Comparison of ENCODE assay signal across 1 cellular context in genomic region chr3:7447197-7447769, GRCh38.
TF ChIP-seq lines count a peak whose summit lies in the region.

No MANE protein-coding gene starts in this region.

TF ChIP-seq in GM12878, 131 proteins besides CTCF, POLR2A, EP300 and RAD21 (continued from another document):
- 0 out of 2 replicates have a peak, but pooled peaks have one; percentile 20 for TF ChIP-seq MLLT1 (IDR thresholded peaks at IDR 0.05)
- no peak for TF ChIP-seq PAX8 (IDR thresholded peaks at IDR 0.05)
- TF ChIP-seq ATF7 (IDR thresholded peaks at IDR 0.05; ENCODE audit: low read depth) = peak; percentile 52; the same call in 1 of the 2 replicates
- peak; percentile 57; the same call in 1 of the 2 replicates for TF ChIP-seq NFIC (IDR thresholded peaks at IDR 0.05; ENCODE audit: low read depth, low read length)
- no peak for TF ChIP-seq TCF7 (IDR thresholded peaks at IDR 0.05; ENCODE audit: borderline replicate concordance)
- peak; percentile 59 for TF ChIP-seq IKZF1 (conservative IDR thresholded peaks at IDR 0.05)
- TF ChIP-seq SPI1 (IDR thresholded peaks at IDR 0.05; ENCODE audit: borderline replicate concordance, insufficient read depth, low read depth, low read length) = peak; percentile 94
- TF ChIP-seq HDAC6 (IDR thresholded peaks at IDR 0.05; ENCODE audit: unreplicated experiment) = no peak
- no peak for TF ChIP-seq IRF3 (IDR thresholded peaks at IDR 0.05)
- no peak for TF ChIP-seq EZH2 (IDR thresholded peaks at IDR 0.05; ENCODE audit: borderline replicate concordance, control insufficient read depth, low read depth, low read length)
- TF ChIP-seq SMAD5 (IDR thresholded peaks at IDR 0.05; ENCODE audit: low read depth) = no peak
- TF ChIP-seq RFX5 (IDR thresholded peaks at IDR 0.05; ENCODE audit: low read depth, low read length) = no peak
- peak; percentile 75 to 85 for TF ChIP-seq IKZF2 (IDR thresholded peaks at IDR 0.05)
- TF ChIP-seq NBN (IDR thresholded peaks at IDR 0.05) = peak; percentile 56; the same call in 1 of the 2 replicates
- 0 out of 2 replicates have a peak, but pooled peaks have one; percentile 27 for TF ChIP-seq CHD2 (IDR thresholded peaks at IDR 0.05; ENCODE audit: borderline replicate concordance, low read depth, low read length)
- TF ChIP-seq HDGF (IDR thresholded peaks at IDR 0.05) = no peak
- no peak for TF ChIP-seq PBX3 (IDR thresholded peaks at IDR 0.05; ENCODE audit: insufficient replicate concordance, low read depth, low read length)
- TF ChIP-seq SREBF2 (IDR thresholded peaks at IDR 0.05; ENCODE audit: low read length) = no peak
- peak; percentile 67 for TF ChIP-seq EED (IDR thresholded peaks at IDR 0.05; ENCODE audit: low read depth)
- peak; percentile 92; the same call in 1 of the 2 replicates for TF ChIP-seq ZNF217 (IDR thresholded peaks at IDR 0.05)
- no peak for TF ChIP-seq TCF12 (IDR thresholded peaks at IDR 0.05; ENCODE audit: low read depth, low read length)
- 0 out of 2 replicates have a peak, but pooled peaks have one; percentile 16 for TF ChIP-seq YY1 (IDR thresholded peaks at IDR 0.05; ENCODE audit: low read depth, low read length)
- no peak for TF ChIP-seq BACH1 (IDR thresholded peaks at IDR 0.05; ENCODE audit: borderline replicate concordance)
- peak; percentile 38; the same call in 1 of the 2 replicates for TF ChIP-seq CREM (IDR thresholded peaks at IDR 0.05; ENCODE audit: low read depth)
- no peak for TF ChIP-seq CHD1 (IDR thresholded peaks at IDR 0.05; ENCODE audit: low read depth, low read length)
- peak; percentile 80 for TF ChIP-seq DPF2 (IDR thresholded peaks at IDR 0.05)
- peak; percentile 87 for TF ChIP-seq BCL11A (IDR thresholded peaks at IDR 0.05; ENCODE audit: low read depth, low read length)
- no peak for TF ChIP-seq POLR2AphosphoS2 (IDR thresholded peaks at IDR 0.05; ENCODE audit: low read depth, low read length)
- TF ChIP-seq RAD51 (IDR thresholded peaks at IDR 0.05) = peak; percentile 55
- no peak for TF ChIP-seq ZBTB4 (CRISPR knock-in tag; IDR thresholded peaks at IDR 0.05)
- TF ChIP-seq POLR2AphosphoS5 (IDR thresholded peaks at IDR 0.05; ENCODE audit: low read length) = no peak
- peak; percentile 86 for TF ChIP-seq CBX5 (IDR thresholded peaks at IDR 0.05; ENCODE audit: low read depth)
- no peak for TF ChIP-seq MYB (IDR thresholded peaks at IDR 0.05; ENCODE audit: borderline replicate concordance, low read depth, low read length)
- no peak for TF ChIP-seq GATAD2B (conservative IDR thresholded peaks at IDR 0.05; ENCODE audit: low read depth)
- peak; percentile 62; the same call in 1 of the 2 replicates for TF ChIP-seq BMI1 (IDR thresholded peaks at IDR 0.05; ENCODE audit: borderline replicate concordance)
- TF ChIP-seq IRF4 (IDR thresholded peaks at IDR 0.05; ENCODE audit: low read depth, low read length) = peak; percentile 71; the same call in 1 of the 2 replicates
- TF ChIP-seq FOXM1 (IDR thresholded peaks at IDR 0.05; ENCODE audit: low read depth, low read length) = peak; percentile 37; the same call in 1 of the 2 replicates
- TF ChIP-seq SKIL (IDR thresholded peaks at IDR 0.05; ENCODE audit: low read depth, poor library complexity, severe bottlenecking) = peak; percentile 29
- TF ChIP-seq CHD4 (IDR thresholded peaks at IDR 0.05) = no peak
- TF ChIP-seq POU2F2 (IDR thresholded peaks at IDR 0.05; ENCODE audit: borderline replicate concordance, low read depth, low read length) = peak; percentile 15; the same call in 1 of the 3 replicates
- no peak for TF ChIP-seq HSF1 (IDR thresholded peaks at IDR 0.05; ENCODE audit: low read depth, low read length)
- no peak for TF ChIP-seq SRF (IDR thresholded peaks at IDR 0.05; ENCODE audit: low read depth in 2 of 2, low read length in 2 of 2)
- TF ChIP-seq ATF2 (IDR thresholded peaks at IDR 0.05; ENCODE audit: low read length) = peak; percentile 28; the same call in 1 of the 2 replicates
- peak; percentile 37; the same call in 1 of the 2 replicates for TF ChIP-seq ZNF24 (IDR thresholded peaks at IDR 0.05)
- TF ChIP-seq SIX5 (IDR thresholded peaks at IDR 0.05; ENCODE audit: low read depth, low read length, severe bottlenecking) = no peak
- TF ChIP-seq CEBPB (IDR thresholded peaks at IDR 0.05; ENCODE audit: borderline replicate concordance in 1 of 2, low read depth in 2 of 2, low read length in 2 of 2) = no peak
TF ChIP-seq in GM12878: peak in this region for 31.
